ENCODE assay signal across 17 cellular contexts in the genomic region with DNA sequence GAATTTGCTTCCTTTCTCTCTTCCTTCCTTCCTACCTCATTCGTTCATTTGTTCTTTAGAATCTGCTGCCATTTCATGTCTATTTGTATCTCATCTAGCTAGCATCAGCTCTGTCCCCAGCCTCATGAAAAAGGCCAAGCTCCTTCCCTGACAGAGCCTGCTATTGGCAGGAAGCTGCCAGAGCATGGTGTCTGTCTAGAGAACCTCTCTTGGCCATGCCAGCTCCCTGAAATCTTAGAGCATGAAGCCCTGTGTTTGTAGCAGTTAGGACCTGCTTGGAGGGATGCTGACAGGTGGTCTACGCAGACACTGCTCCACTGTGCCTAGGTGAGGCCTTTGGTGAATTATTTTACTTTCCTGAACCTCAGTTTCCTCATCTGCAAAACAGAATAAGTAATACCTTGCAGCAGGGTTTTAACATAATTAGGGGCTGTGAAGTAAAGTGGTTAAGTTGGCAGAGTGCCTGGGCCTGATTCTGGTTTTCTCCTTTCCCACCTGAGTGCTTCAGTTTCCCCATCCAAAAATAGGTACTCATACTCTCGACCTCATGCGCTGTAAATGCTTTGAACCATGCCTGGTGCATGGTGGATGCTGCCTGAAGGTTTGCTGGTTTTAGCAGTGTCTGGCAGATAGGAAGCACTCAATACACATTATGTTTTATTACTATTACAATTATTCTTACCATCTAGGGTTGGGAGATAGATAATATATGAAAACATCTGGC. TPM values are rescaled to one million over a fixed set of nuclear protein-coding genes. Genes with fewer than 3 reads are reported as not detected.
DNase-seq lines count a peak whose midpoint lies in the region; ATAC-seq lines count a peak whose summit lies in the region.
"Had no signal": no experiment of that assay in that cellular context is flagged by ENCODE, and none has a peak within 500 bp of the region (broad histone marks: within the 10 kb centered on the region; RNA-seq: fewer than 3 reads in every experiment).

No MANE protein-coding gene starts in this region.

- CTCF ChIA-PET in activated CD8-positive, alpha-beta T cell treated with anti-CD3 and anti-CD28 coated beads, Interleukin-2, amount 10 ng/mL, durations not matched to agents 7 days and 5 days (lab: Charles Lee): no interaction called here

- ATAC-seq in GM21576 (IDR thresholded peaks at IDR 0.05; ENCODE audit: unreplicated experiment) (peak; percentile 68), HG03108 (IDR thresholded peaks at IDR 0.05; ENCODE audit: unreplicated experiment) (peak; percentile 83)
- no peak for ATAC-seq in central memory CD8-positive, alpha-beta T cell (replicated peaks; ENCODE audit: extremely low read depth, poor library complexity, severe bottlenecking)
- ATAC-seq in activated CD8-positive, alpha-beta T cell treated with anti-CD3 and anti-CD28 coated beads, Interleukin-2, amount 10 ng/mL, durations not matched to agents 7 days and 5 days: no peak

- no peaks in the 10 kb centered on the region for H3K36me3 Mint-ChIP-seq in central memory CD8-positive, alpha-beta T cell (ENCODE audit: insufficient read depth)
- H3K36me3 Mint-ChIP-seq in immature natural killer cell: no peaks in the 10 kb centered on the region
- H3K36me3 Mint-ChIP-seq in activated CD8-positive, alpha-beta T cell treated with anti-CD3 and anti-CD28 coated beads, Interleukin-2, amount 10 ng/mL, durations not matched to agents 7 days and 5 days (ENCODE audit: low read depth): peaks cover 11% of the 10 kb centered on the region

- no peak overlapping the region for H3K4me3 Mint-ChIP-seq in central memory CD8-positive, alpha-beta T cell
- no peak overlapping the region for H3K4me3 Mint-ChIP-seq in immature natural killer cell
- no peak overlapping the region for H3K4me3 Mint-ChIP-seq in activated CD8-positive, alpha-beta T cell treated with anti-CD3 and anti-CD28 coated beads, Interleukin-2, amount 10 ng/mL, durations not matched to agents 7 days and 5 days
- H3K4me3 Mint-ChIP-seq: CD4-positive, alpha-beta memory T cell had no signal

- peak overlapping the region; percentile 61 for H3K27ac Mint-ChIP-seq in central memory CD8-positive, alpha-beta T cell (ENCODE audit: low read depth)
- H3K27ac Mint-ChIP-seq in immature natural killer cell: no peak overlapping the region
- H3K27ac Mint-ChIP-seq in activated CD8-positive, alpha-beta T cell treated with anti-CD3 and anti-CD28 coated beads, Interleukin-2, amount 10 ng/mL, durations not matched to agents 7 days and 5 days: no peak overlapping the region

- H3K4me1 Mint-ChIP-seq in central memory CD8-positive, alpha-beta T cell: peaks cover 17% of the 10 kb centered on the region
- H3K4me1 Mint-ChIP-seq in immature natural killer cell: peaks cover 12 to 19% of the 10 kb centered on the region in 2 donors
- H3K4me1 Mint-ChIP-seq in activated CD8-positive, alpha-beta T cell treated with anti-CD3 and anti-CD28 coated beads, Interleukin-2, amount 10 ng/mL, durations not matched to agents 7 days and 5 days (ENCODE audit: low read depth): peaks cover 4% of the 10 kb centered on the region

- POLR2A ChIA-PET in activated CD8-positive, alpha-beta T cell treated with anti-CD3 and anti-CD28 coated beads, Interleukin-2, amount 10 ng/mL, durations not matched to agents 7 days and 5 days (lab: Charles Lee): no interaction called here

- peak; percentile 32 for DNase-seq in NCI-H1105 treated with DMSO at 0.1 percent for 48 hours (lab: John Stamatoyannopoulos, UW)
- no peak for DNase-seq in NCI-H1105 (lab: John Stamatoyannopoulos, UW)
- DNase-seq in central memory CD8-positive, alpha-beta T cell (ENCODE audit: low spot score in 2 of 2): no peak
- no peak for DNase-seq in activated T-cell treated with anti-CD3 and anti-CD28 coated beads, Interleukin-2, amount 50 U/mL, for 1 hour
- no peak for DNase-seq in immature natural killer cell
- DNase-seq in activated CD8-positive, alpha-beta T cell treated with anti-CD3 and anti-CD28 coated beads, Interleukin-2, amount 10 ng/mL, durations not matched to agents 7 days and 5 days: no peak
- DNase-seq: activated T-cell treated with anti-CD3 and anti-CD28 coated beads for 4 hours; adrenal gland; CD4-positive, alpha-beta memory T cell; GM23248; islet precursor cell; PC-9; spleen; substantia nigra had no signal

- H3K9me3 Mint-ChIP-seq in central memory CD8-positive, alpha-beta T cell: no peaks in the 10 kb centered on the region
- no peaks in the 10 kb centered on the region for H3K9me3 Mint-ChIP-seq in immature natural killer cell
- H3K9me3 Mint-ChIP-seq in activated CD8-positive, alpha-beta T cell treated with anti-CD3 and anti-CD28 coated beads, Interleukin-2, amount 10 ng/mL, durations not matched to agents 7 days and 5 days (ENCODE audit: insufficient read depth): no peaks in the 10 kb centered on the region
- H3K9me3 Mint-ChIP-seq: CD4-positive, alpha-beta memory T cell had no signal

- no peaks in the 10 kb centered on the region for H3K27me3 Mint-ChIP-seq in central memory CD8-positive, alpha-beta T cell
- peaks cover 0 to 2% (median 0%) of the 10 kb centered on the region in 3 donors for H3K27me3 Mint-ChIP-seq in immature natural killer cell (ENCODE audit: low read depth in 3 of 3)
- no peaks in the 10 kb centered on the region for H3K27me3 Mint-ChIP-seq in activated CD8-positive, alpha-beta T cell treated with anti-CD3 and anti-CD28 coated beads, Interleukin-2, amount 10 ng/mL, durations not matched to agents 7 days and 5 days (ENCODE audit: low read depth)
- H3K27me3 Mint-ChIP-seq: CD4-positive, alpha-beta memory T cell had no signal

RNA-seq across cellular contexts. Expression of a gene that starts 4.7 kb away (rescaled TPM):
- not detected for polyA plus RNA-seq in immature natural killer cell
- 1 to 10 TPM; 1.8 to 2.2 TPM for total RNA-seq in activated CD8-positive, alpha-beta T cell treated with anti-CD3 and anti-CD28 coated beads, Interleukin-2, amount 10 ng/mL, durations not matched to agents 7 days and 5 days
- total RNA-seq: GM23248, osteocyte had no signal
- polyA plus RNA-seq: CD4-positive, alpha-beta memory T cell; GM23248 had no signal

Comparison
In these comparisons a context has a peak if more than half of its experiments do, and no peak if none do; other contexts are left out.
1. ATAC-seq: peak in GM21576 (single experiment) and HG03108 (single experiment); none in central memory CD8-positive, alpha-beta T cell (single experiment) and activated CD8-positive, alpha-beta T cell treated with anti-CD3 and anti-CD28 coated beads, Interleukin-2, amount 10 ng/mL, durations not matched to agents 7 days and 5 days (single experiment).